ENCODE assay signal across 13 cellular contexts in the genomic region with DNA sequence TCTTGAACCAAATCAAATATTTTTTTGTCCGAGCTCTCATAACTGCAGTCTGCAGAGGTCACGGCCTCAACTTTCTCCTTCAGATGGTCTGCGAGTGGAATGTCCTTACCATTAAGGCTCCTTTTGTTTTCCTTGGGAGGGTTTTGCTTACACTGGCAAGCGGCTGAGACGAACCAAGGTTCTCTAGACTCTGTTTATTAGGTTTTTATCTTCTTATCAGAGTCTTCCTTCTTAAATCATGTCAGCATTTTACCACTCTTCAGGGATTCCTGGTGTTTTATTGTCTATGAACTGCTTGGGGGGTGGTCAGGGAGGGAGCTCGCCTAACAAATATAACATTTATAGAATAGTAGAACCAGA.
A peak's percentile ranks its signal among the peaks of the same experiment; 100 is the strongest.
DNase-seq lines count a peak whose midpoint lies in the region; ATAC-seq, FAIRE-seq and TF ChIP-seq lines count a peak whose summit lies in the region.
"Had no signal": no experiment of that assay in that cellular context is flagged by ENCODE, and none has a peak within 500 bp of the region (broad histone marks: within the 10 kb centered on the region; RNA-seq: fewer than 3 reads in every experiment).

No MANE protein-coding gene starts in this region.

- H3K4me1 ChIP-seq in HEK293 (ENCODE audit: control insufficient read depth, insufficient read depth, low read length) (peaks cover 24% of the 10 kb centered on the region), ascending aorta (peaks cover 3 to 18% of the 10 kb centered on the region in 2 donors), keratinocyte (ENCODE audit: control insufficient read depth, extremely low read depth, insufficient read depth, low read length) (peaks cover 21% of the 10 kb centered on the region), skeletal muscle satellite cell (ENCODE audit: control insufficient read depth, insufficient read depth, low read length) (peaks cover 39% of the 10 kb centered on the region)

- no peak overlapping the region for H3K4me2 ChIP-seq in keratinocyte (ENCODE audit: control insufficient read depth, extremely low read depth, insufficient read depth, low read depth, low read length)
- peak overlapping the region; percentile 2 for H3K4me2 ChIP-seq in skeletal muscle satellite cell (ENCODE audit: low read length)

- H3K4me3 ChIP-seq in HEK293 (ENCODE audit: low read depth, low read length) (peak overlapping the region; percentile 16; the same call in 1 of the 2 replicates), ascending aorta (no peak overlapping the region), keratinocyte (ENCODE audit: control insufficient read depth in 2 of 3, extremely low read depth in 1 of 3, insufficient read depth in 2 of 3, low read depth in 1 of 3, low read length in 3 of 3) (no peak overlapping the region), skeletal muscle satellite cell (ENCODE audit: low read length) (no peak overlapping the region)

- H3K9me1 ChIP-seq in keratinocyte (ENCODE audit: control insufficient read depth, extremely low read depth, insufficient read depth, low read length), result no peaks in the 10 kb centered on the region

- no peak overlapping the region for H3K9ac ChIP-seq in keratinocyte (ENCODE audit: control insufficient read depth, extremely low read depth, insufficient read depth, low read length)
- H3K9ac ChIP-seq in skeletal muscle satellite cell (ENCODE audit: low read depth, low read length), result no peak overlapping the region

- no peaks in the 10 kb centered on the region for H4K20me1 ChIP-seq in keratinocyte (ENCODE audit: control insufficient read depth, extremely low read depth, insufficient read depth, low read length)

- H3K79me2 ChIP-seq in keratinocyte (ENCODE audit: control insufficient read depth, insufficient read depth, low read length), result no peaks in the 10 kb centered on the region

- POLR2A ChIA-PET in HEK293 (lab: Yijun Ruan, JAX), result interaction anchor here (1.0 to 1.6 kb wide), 5 partner anchors 63 to 798 kb away, joined by 3 to 6 read pairs (median 3); no protein-coding TSS in a partner anchor

- H2AFZ ChIP-seq in keratinocyte (ENCODE audit: control insufficient read depth, low read length), result no peak overlapping the region

- ATAC-seq in HG02759 (IDR thresholded peaks at IDR 0.05; ENCODE audit: unreplicated experiment) (no peak), HG03457 (IDR thresholded peaks at IDR 0.05; ENCODE audit: unreplicated experiment) (no peak)

- H3K27ac ChIP-seq in HEK293 (ENCODE audit: extremely low read depth, low read depth, low read length), result peak overlapping the region; percentile 99
- peak overlapping the region; percentile 81 to 86 for H3K27ac ChIP-seq in ascending aorta
- peak overlapping the region; percentile 79 for H3K27ac ChIP-seq in keratinocyte (ENCODE audit: control insufficient read depth, insufficient read depth, low read length)

- H3K9me3 ChIP-seq in HEK293 (ENCODE audit: control insufficient read depth, insufficient read depth, low read depth, low read length) (no peaks in the 10 kb centered on the region), ascending aorta (no peaks in the 10 kb centered on the region), keratinocyte (ENCODE audit: control insufficient read depth, low read depth, low read length) (no peaks in the 10 kb centered on the region), skeletal muscle satellite cell (replicated peaks; ENCODE audit: low read length) (no peaks in the 10 kb centered on the region)

- CTCF ChIA-PET in HEK293 (lab: Yijun Ruan, JAX), result interaction anchor here (0.7 to 1.4 kb wide), 4 partner anchors 8 to 886 kb away, joined by 3 to 6 read pairs (median 4); no protein-coding TSS in a partner anchor

- TF ChIP-seq CTCF in HEK293 (tag by site-specific recombination; IDR thresholded peaks at IDR 0.05), result no peak
- no peak for TF ChIP-seq CTCF in ascending aorta (IDR thresholded peaks at IDR 0.05)
- no peak for TF ChIP-seq CTCF in keratinocyte (optimal IDR thresholded peaks at IDR 0.05 in 1 of 3, IDR thresholded peaks at IDR 0.05 in 1 of 3, conservative IDR thresholded peaks at IDR 0.05 in 1 of 3; ENCODE audit: extremely low read depth in 1 of 3, insufficient read depth in 2 of 3, low read length in 3 of 3)

- no peaks in the 10 kb centered on the region for H3K36me3 ChIP-seq in HEK293 (ENCODE audit: control insufficient read depth in 2 of 2, insufficient read depth in 1 of 2, low read length in 2 of 2)
- no peaks in the 10 kb centered on the region for H3K36me3 ChIP-seq in ascending aorta
- no peaks in the 10 kb centered on the region for H3K36me3 ChIP-seq in keratinocyte (ENCODE audit: control insufficient read depth in 2 of 2, extremely low read depth in 1 of 2, insufficient read depth in 2 of 2, low read length in 2 of 2)
- no peaks in the 10 kb centered on the region for H3K36me3 ChIP-seq in skeletal muscle satellite cell (ENCODE audit: insufficient read depth, low read length)

- DNase-seq in ascending aorta (ENCODE audit: low spot score in 2 of 2) (no peak), keratinocyte (ENCODE audit: low read depth, low spot score) (no peak), NCI-H2107 (lab: John Stamatoyannopoulos, UW) (no peak), germinal center (ENCODE audit: low spot score) (no peak)
- DNase-seq: activated CD4-positive, alpha-beta T cell treated with anti-CD3 and anti-CD28 coated beads, Interleukin-2, amount 10 ng/mL, durations not matched to agents 7 days and 5 days; activated effector memory CD4-positive, alpha-beta T cell treated with anti-CD3 and anti-CD28 coated beads, Interleukin-2, amount 50 U/mL, for 16 hours; midbrain; NCI-H526 treated with DMSO at 0.1 percent for 48 hours had no signal

- dilution Hi-C loops in keratinocyte (cut with MboI; ENCODE audit: extremely low pct_ligation_motif_present, low sequenced_read_pairs), result no loop called here

- intact Hi-C loops in ascending aorta (cut with DNase I), result loop anchor here (5.0 kb wide), 3 partner anchors 290 to 800 kb away; a partner anchor contains a TSS

- no peak for FAIRE-seq in keratinocyte (lab: Jason Lieb, UNC)
- FAIRE-seq: D721Med had no signal

- no peaks in the 10 kb centered on the region for H3K27me3 ChIP-seq in ascending aorta
- H3K27me3 ChIP-seq in keratinocyte (ENCODE audit: control insufficient read depth, extremely low read depth, insufficient read depth, low read length), result no peaks in the 10 kb centered on the region
- no peaks in the 10 kb centered on the region for H3K27me3 ChIP-seq in skeletal muscle satellite cell (ENCODE audit: control insufficient read depth, insufficient read depth, low read length)

TF ChIP-seq in HEK293, 187 proteins besides CTCF, POLR2A, EP300 and RAD21 (continues in another document):
- TF ChIP-seq GLIS1 (tag by site-specific recombination; IDR thresholded peaks at IDR 0.05) (peak; percentile 98), ZIC2 (tag by site-specific recombination; IDR thresholded peaks at IDR 0.05) (peak; percentile 94), ZNF521 (tag by site-specific recombination; IDR thresholded peaks at IDR 0.05) (no peak), ZNF248 (tag by site-specific recombination; IDR thresholded peaks at IDR 0.05) (no peak), ZBTB1 (tag by site-specific recombination; IDR thresholded peaks at IDR 0.05) (0 out of 2 replicates have a peak, but pooled peaks have one; percentile 33), ZBTB20 (tag by site-specific recombination; IDR thresholded peaks at IDR 0.05) (no peak), ZSCAN30 (tag by site-specific recombination; IDR thresholded peaks at IDR 0.05) (peak; percentile 96; the same call in 1 of the 2 replicates), OSR2 (tag by site-specific recombination; IDR thresholded peaks at IDR 0.05) (peak; percentile 82), KLF16 (tag by site-specific recombination; IDR thresholded peaks at IDR 0.05) (peak; percentile 67)
- TF ChIP-seq, protein P1, sequence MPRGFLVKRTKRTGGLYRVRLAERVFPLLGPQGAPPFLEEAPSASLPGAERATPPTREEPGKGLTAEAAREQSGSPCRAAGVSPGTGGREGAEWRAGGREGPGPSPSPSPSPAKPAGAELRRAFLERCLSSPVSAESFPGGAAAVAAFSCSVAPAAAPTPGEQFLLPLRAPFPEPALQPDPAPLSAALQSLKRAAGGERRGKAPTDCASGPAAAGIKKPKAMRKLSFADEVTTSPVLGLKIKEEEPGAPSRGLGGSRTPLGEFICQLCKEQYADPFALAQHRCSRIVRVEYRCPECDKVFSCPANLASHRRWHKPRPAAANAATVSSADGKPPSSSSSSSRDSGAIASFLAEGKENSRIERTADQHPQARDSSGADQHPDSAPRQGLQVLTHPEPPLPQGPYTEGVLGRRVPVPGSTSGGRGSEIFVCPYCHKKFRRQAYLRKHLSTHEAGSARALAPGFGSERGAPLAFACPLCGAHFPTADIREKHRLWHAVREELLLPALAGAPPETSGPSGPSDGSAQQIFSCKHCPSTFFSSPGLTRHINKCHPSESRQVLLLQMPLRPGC (tag by site-specific recombination; IDR thresholded peaks at IDR 0.05), result peak; percentile 70
- TF ChIP-seq, protein P2, sequence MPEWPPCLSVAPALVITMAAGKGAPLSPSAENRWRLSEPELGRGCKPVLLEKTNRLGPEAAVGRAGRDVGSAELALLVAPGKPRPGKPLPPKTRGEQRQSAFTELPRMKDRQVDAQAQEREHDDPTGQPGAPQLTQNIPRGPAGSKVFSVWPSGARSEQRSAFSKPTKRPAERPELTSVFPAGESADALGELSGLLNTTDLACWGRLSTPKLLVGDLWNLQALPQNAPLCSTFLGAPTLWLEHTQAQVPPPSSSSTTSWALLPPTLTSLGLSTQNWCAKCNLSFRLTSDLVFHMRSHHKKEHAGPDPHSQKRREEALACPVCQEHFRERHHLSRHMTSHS (tag by site-specific recombination; IDR thresholded peaks at IDR 0.05), result peak; percentile 86; the same call in 1 of the 2 replicates
- TF ChIP-seq, protein P3, sequence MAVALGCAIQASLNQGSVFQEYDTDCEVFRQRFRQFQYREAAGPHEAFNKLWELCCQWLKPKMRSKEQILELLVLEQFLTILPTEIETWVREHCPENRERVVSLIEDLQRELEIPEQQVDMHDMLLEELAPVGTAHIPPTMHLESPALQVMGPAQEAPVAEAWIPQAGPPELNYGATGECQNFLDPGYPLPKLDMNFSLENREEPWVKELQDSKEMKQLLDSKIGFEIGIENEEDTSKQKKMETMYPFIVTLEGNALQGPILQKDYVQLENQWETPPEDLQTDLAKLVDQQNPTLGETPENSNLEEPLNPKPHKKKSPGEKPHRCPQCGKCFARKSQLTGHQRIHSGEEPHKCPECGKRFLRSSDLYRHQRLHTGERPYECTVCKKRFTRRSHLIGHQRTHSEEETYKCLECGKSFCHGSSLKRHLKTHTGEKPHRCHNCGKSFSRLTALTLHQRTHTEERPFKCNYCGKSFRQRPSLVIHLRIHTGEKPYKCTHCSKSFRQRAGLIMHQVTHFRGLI (tag by site-specific recombination; IDR thresholded peaks at IDR 0.05), result peak; percentile 46; the same call in 1 of the 2 replicates
